In the genomic region with DNA sequence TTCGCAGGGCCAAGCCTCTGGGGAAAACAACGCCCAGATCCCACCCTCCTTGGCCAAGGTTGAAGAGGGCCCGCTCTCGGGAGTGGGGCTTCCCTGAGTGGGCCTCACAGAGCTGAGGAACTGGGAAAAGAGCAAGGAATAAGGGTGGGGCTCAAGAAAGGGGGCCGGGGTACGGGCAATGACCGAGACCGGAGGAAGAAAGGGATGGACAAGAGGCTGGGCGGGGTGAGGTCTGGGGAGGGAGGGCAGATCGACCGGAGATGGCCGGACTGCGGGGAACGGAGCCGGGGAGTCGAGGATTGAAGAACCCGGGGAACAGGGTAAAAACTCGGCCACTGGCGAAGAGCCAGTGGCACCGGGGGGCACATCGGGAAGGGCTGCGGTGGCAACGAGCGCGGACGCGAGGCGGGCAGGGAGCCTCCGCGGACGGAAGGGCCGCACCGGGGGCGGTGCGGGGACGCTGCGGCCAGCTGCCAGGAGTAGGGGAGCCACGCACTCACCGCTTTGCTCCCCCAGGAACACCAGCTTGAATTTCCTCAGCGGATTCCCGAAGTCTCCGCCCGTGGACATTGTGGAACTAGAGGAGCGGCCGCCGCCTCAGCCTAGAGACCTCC, we compare ENCODE assay signal across 8 cellular contexts. TPM values are rescaled to one million over a fixed set of nuclear protein-coding genes. Genes with fewer than 3 reads are reported as not detected.
DNase-seq lines count a peak whose midpoint lies in the region; ATAC-seq and TF ChIP-seq lines count a peak whose summit lies in the region.

No MANE protein-coding gene starts in this region.

- peak overlapping the region; percentile 89 to 100 (median 98) for H3K4me3 ChIP-seq in BLaER1 treated with 17β-estradiol and CSF1 and Interleukin-3, amounts not matched to agents 10 nM and 100 nM
- H3K4me3 ChIP-seq in fibroblast of lung (replicated peaks in 1 of 4; ENCODE audit: control extremely low read depth in 1 of 4, insufficient read depth in 1 of 4, low read depth in 3 of 4, low read length in 4 of 4) (peak overlapping the region; percentile 63 to 98 (median 81)), vagina (peak overlapping the region; percentile 69 to 99)

- H3K36me3 ChIP-seq in BLaER1 treated with 17β-estradiol and CSF1 and Interleukin-3, amounts not matched to agents 10 nM and 100 nM, result peaks cover 0 to 13% (median 3%) of the 10 kb centered on the region in 11 experiments; a peak in 5 of 22 replicates
- H3K36me3 ChIP-seq in fibroblast of lung (ENCODE audit: control insufficient read depth, insufficient read depth, low read length) (no peaks in the 10 kb centered on the region), vagina (no peaks in the 10 kb centered on the region)

- peaks cover 24% of the 10 kb centered on the region for H3K4me1 Mint-ChIP-seq in activated CD8-positive, alpha-beta T cell treated with anti-CD3 and anti-CD28 coated beads, Interleukin-2, amount 10 ng/mL, durations not matched to agents 7 days and 5 days (ENCODE audit: low read depth)
- H3K4me1 Mint-ChIP-seq in naive thymus-derived CD8-positive, alpha-beta T cell, result peaks cover 13 to 41% (median 37%) of the 10 kb centered on the region in 4 donors

- TF ChIP-seq POLR2A in vagina (IDR thresholded peaks at IDR 0.05), result no peak

- peak overlapping the region; percentile 75 to 94 (median 91) for H3K4me2 ChIP-seq in BLaER1 treated with 17β-estradiol and CSF1 and Interleukin-3, amounts not matched to agents 10 nM and 100 nM
- peak overlapping the region; percentile 76 for H3K4me2 ChIP-seq in fibroblast of lung (ENCODE audit: extremely low read depth, insufficient read depth, low read length)

- peaks cover 9% of the 10 kb centered on the region for H3K36me3 Mint-ChIP-seq in activated CD8-positive, alpha-beta T cell treated with anti-CD3 and anti-CD28 coated beads, Interleukin-2, amount 10 ng/mL, durations not matched to agents 7 days and 5 days (ENCODE audit: low read depth)
- peaks cover 0 to 8% (median 0%) of the 10 kb centered on the region in 3 donors for H3K36me3 Mint-ChIP-seq in naive thymus-derived CD8-positive, alpha-beta T cell

- peaks cover 53% of the 10 kb centered on the region for H3K79me2 ChIP-seq in fibroblast of lung (ENCODE audit: control insufficient read depth, insufficient read depth, low read length)

- no peaks in the 10 kb centered on the region for H3K9me3 ChIP-seq in BLaER1 treated with 17β-estradiol and CSF1 and Interleukin-3, amounts not matched to agents 10 nM and 100 nM (replicated peaks in 1 of 11)
- H3K9me3 ChIP-seq in fibroblast of lung (ENCODE audit: control insufficient read depth, insufficient read depth, low read depth, low read length) (no peaks in the 10 kb centered on the region), vagina (no peaks in the 10 kb centered on the region)

- CTCF ChIA-PET in activated CD8-positive, alpha-beta T cell treated with anti-CD3 and anti-CD28 coated beads, Interleukin-2, amount 10 ng/mL, durations not matched to agents 7 days and 5 days (lab: Charles Lee), result interaction anchor here (2.4 kb wide), 1 partner anchor 19 kb away, joined by 26 read pairs; no protein-coding TSS in a partner anchor

- no peaks in the 10 kb centered on the region for H3K27me3 Mint-ChIP-seq in activated CD8-positive, alpha-beta T cell treated with anti-CD3 and anti-CD28 coated beads, Interleukin-2, amount 10 ng/mL, durations not matched to agents 7 days and 5 days (ENCODE audit: low read depth)
- no peaks in the 10 kb centered on the region for H3K27me3 Mint-ChIP-seq in naive thymus-derived CD8-positive, alpha-beta T cell

- peak; percentile 12 for ATAC-seq in GM19324 (IDR thresholded peaks at IDR 0.05; ENCODE audit: low FRiP score, unreplicated experiment)
- peak; percentile 3 for ATAC-seq in activated CD8-positive, alpha-beta T cell treated with anti-CD3 and anti-CD28 coated beads, Interleukin-2, amount 10 ng/mL, durations not matched to agents 7 days and 5 days
- ATAC-seq in naive thymus-derived CD8-positive, alpha-beta T cell, result peak in 1 of 2 donors; percentile 0

- peak overlapping the region; percentile 91 to 96 (median 94) for H3K9ac ChIP-seq in BLaER1 treated with 17β-estradiol and CSF1 and Interleukin-3, amounts not matched to agents 10 nM and 100 nM
- peak overlapping the region; percentile 92 for H3K9ac ChIP-seq in fibroblast of lung (ENCODE audit: insufficient read depth, low read length)

- intact Hi-C loops in vagina (cut with DNase I), result no loop called here

- peak overlapping the region; percentile 87 for H3K27ac Mint-ChIP-seq in activated CD8-positive, alpha-beta T cell treated with anti-CD3 and anti-CD28 coated beads, Interleukin-2, amount 10 ng/mL, durations not matched to agents 7 days and 5 days
- peak overlapping the region; percentile 84 to 96 (median 91) for H3K27ac Mint-ChIP-seq in naive thymus-derived CD8-positive, alpha-beta T cell

- H2AFZ ChIP-seq in fibroblast of lung (ENCODE audit: low read length), result peak overlapping the region; percentile 43

- peaks cover 18 to 70% (median 32%) of the 10 kb centered on the region in 10 experiments for H3K4me1 ChIP-seq in BLaER1 treated with 17β-estradiol and CSF1 and Interleukin-3, amounts not matched to agents 10 nM and 100 nM
- H3K4me1 ChIP-seq in fibroblast of lung (ENCODE audit: control insufficient read depth, extremely low read depth, insufficient read depth, low read length) (no peaks in the 10 kb centered on the region), vagina (peaks cover 42% of the 10 kb centered on the region)

- POLR2A ChIA-PET in activated CD8-positive, alpha-beta T cell treated with anti-CD3 and anti-CD28 coated beads, Interleukin-2, amount 10 ng/mL, durations not matched to agents 7 days and 5 days (lab: Charles Lee), result interaction anchor here (1.0 to 4.1 kb wide), 3 partner anchors 12 to 28 kb away, joined by 3 to 44 read pairs (median 15); partner anchors contain the start of gene MRPL48
- POLR2A ChIA-PET in naive thymus-derived CD8-positive, alpha-beta T cell (lab: Charles Lee), result interaction anchor here (0.7 to 5.7 kb wide), 11 partner anchors 18 to 733 kb away, joined by 3 to 134 read pairs (median 5); partner anchors contain the start of genes FAM168A, FCHSD2, LIPT2 and MRPL48

- H3K27me3 ChIP-seq in BLaER1 treated with 17β-estradiol and CSF1 and Interleukin-3, amounts not matched to agents 10 nM and 100 nM, result no peaks in the 10 kb centered on the region
- no peaks in the 10 kb centered on the region for H3K27me3 ChIP-seq in fibroblast of lung (ENCODE audit: control insufficient read depth, insufficient read depth, low read length)
- H3K27me3 ChIP-seq in vagina, result no peaks in the 10 kb centered on the region

- peaks cover 10 to 52% (median 44%) of the 10 kb centered on the region in 11 experiments; a peak in 20 of 22 replicates for H4K20me1 ChIP-seq in BLaER1 treated with 17β-estradiol and CSF1 and Interleukin-3, amounts not matched to agents 10 nM and 100 nM
- peaks cover 2% of the 10 kb centered on the region for H4K20me1 ChIP-seq in fibroblast of lung (ENCODE audit: control insufficient read depth, extremely low read depth, insufficient read depth, low read length)

- H3K4me3 Mint-ChIP-seq in activated CD8-positive, alpha-beta T cell treated with anti-CD3 and anti-CD28 coated beads, Interleukin-2, amount 10 ng/mL, durations not matched to agents 7 days and 5 days, result peak overlapping the region; percentile 85
- H3K4me3 Mint-ChIP-seq in naive thymus-derived CD8-positive, alpha-beta T cell, result peak overlapping the region; percentile 89 to 96 (median 94)

- no peaks in the 10 kb centered on the region for H3K9me3 Mint-ChIP-seq in activated CD8-positive, alpha-beta T cell treated with anti-CD3 and anti-CD28 coated beads, Interleukin-2, amount 10 ng/mL, durations not matched to agents 7 days and 5 days (ENCODE audit: insufficient read depth)
- no peaks in the 10 kb centered on the region for H3K9me3 Mint-ChIP-seq in naive thymus-derived CD8-positive, alpha-beta T cell

- DNase-seq in HT1080 (ENCODE audit: low read depth), result peak; percentile 7
- DNase-seq in activated CD8-positive, alpha-beta T cell treated with anti-CD3 and anti-CD28 coated beads, Interleukin-2, amount 10 ng/mL, durations not matched to agents 7 days and 5 days, result peak; percentile 23
- DNase-seq in fibroblast of lung (ENCODE audit: low read depth in 2 of 2), result peak; percentile 37 to 50
- peak in 4 of 10 donors; percentile 1 to 13 (median 6) for DNase-seq in naive thymus-derived CD8-positive, alpha-beta T cell
- peak in 1 of 2 donors; percentile 91 for DNase-seq in vagina (ENCODE audit: extremely low spot score in 2 of 2)
- DNase-seq in NCI-H128 (lab: John Stamatoyannopoulos, UW; ENCODE audit: unreplicated experiment), result no peak

- TF ChIP-seq CTCF in fibroblast of lung (conservative IDR thresholded peaks at IDR 0.05 in 1 of 2, IDR thresholded peaks at IDR 0.05 in 1 of 2; ENCODE audit: low read depth in 1 of 2, low read length in 2 of 2) (no peak), vagina (IDR thresholded peaks at IDR 0.05) (no peak)

- H3K27ac ChIP-seq in BLaER1 treated with 17β-estradiol and CSF1 and Interleukin-3, amounts not matched to agents 10 nM and 100 nM, result peak overlapping the region; percentile 76 to 93 (median 88)
- H3K27ac ChIP-seq in fibroblast of lung (ENCODE audit: insufficient read depth, low read length), result peak overlapping the region; percentile 83
- peak overlapping the region; percentile 99 for H3K27ac ChIP-seq in vagina

RNA-seq across cellular contexts. Expression of gene RAB6A, which starts 0.7 kb away (rescaled TPM):
- 45.9 and 59.7 TPM in 2 replicates for total RNA-seq in HT1080 (2014; rRNA removed; shearing (Covaris generic))
- 62.6 and 73.1 TPM in 2 replicates for polyA plus RNA-seq in HT1080 (2015; cell fraction: cytosol; rRNA removed)
- 37.8 and 42.6 TPM in 2 replicates for polyA plus RNA-seq in HT1080 (2015; cell fraction: nucleus; rRNA removed)
- total RNA-seq in activated CD8-positive, alpha-beta T cell treated with anti-CD3 and anti-CD28 coated beads, Interleukin-2, amount 10 ng/mL, durations not matched to agents 7 days and 5 days, result 100 to 1,000 TPM in 1 of 2 experiments, 10 to 100 TPM in 1; 97.7 to 101 TPM
- 74.2 and 103 TPM in 2 replicates for total RNA-seq in fibroblast of lung
- polyA plus RNA-seq in fibroblast of lung, result 182 and 255 TPM in 2 replicates
- polyA plus RNA-seq in fibroblast of lung (2012), result 63.3 and 90.7 TPM in 2 replicates
- polyA minus RNA-seq in fibroblast of lung (ENCODE audit: low replicate concordance), result 17.4 and 24.6 TPM in 2 replicates
- 10 to 100 TPM; 82.8 to 88.5 TPM for total RNA-seq in naive thymus-derived CD8-positive, alpha-beta T cell
- polyA plus RNA-seq in naive thymus-derived CD8-positive, alpha-beta T cell, result 10 to 100 TPM; 79.3 to 94.3 (median 92.6) TPM
- 148 TPM for total RNA-seq in vagina

RNA-seq across cellular contexts. Expression of gene MRPL48, which starts 27.5 kb away (rescaled TPM):
- 64.8 and 69.1 TPM in 2 replicates for total RNA-seq in HT1080 (2014; rRNA removed; shearing (Covaris generic))
- 28.1 and 32.6 TPM in 2 replicates for polyA plus RNA-seq in HT1080 (2015; cell fraction: cytosol; rRNA removed)
- polyA plus RNA-seq in HT1080 (2015; cell fraction: nucleus; rRNA removed), result 18.2 and 19.1 TPM in 2 replicates
- 10 to 100 TPM; 45.1 to 46.0 TPM for total RNA-seq in activated CD8-positive, alpha-beta T cell treated with anti-CD3 and anti-CD28 coated beads, Interleukin-2, amount 10 ng/mL, durations not matched to agents 7 days and 5 days
- total RNA-seq in fibroblast of lung, result 25.4 and 32.9 TPM in 2 replicates
- 46.2 and 46.3 TPM in 2 replicates for polyA plus RNA-seq in fibroblast of lung
- polyA plus RNA-seq in fibroblast of lung (2012), result 41.4 and 47.0 TPM in 2 replicates
- 0.90 and 7.2 TPM in 2 replicates for polyA minus RNA-seq in fibroblast of lung (ENCODE audit: low replicate concordance)
- 10 to 100 TPM; 26.6 to 28.6 TPM for total RNA-seq in naive thymus-derived CD8-positive, alpha-beta T cell
- 10 to 100 TPM; 73.9 to 85.2 (median 74.6) TPM for polyA plus RNA-seq in naive thymus-derived CD8-positive, alpha-beta T cell
- 23.3 TPM for total RNA-seq in vagina
